ENCODE assay signal across 8 cellular contexts in genomic region chr16:85556456-85557082, GRCh38. TPM values are rescaled to one million over a fixed set of nuclear protein-coding genes. Genes with fewer than 3 reads are reported as not detected.
DNase-seq lines count a peak whose midpoint lies in the region; ATAC-seq and TF ChIP-seq lines count a peak whose summit lies in the region.

No MANE protein-coding gene starts in this region.

- H3K27me3 ChIP-seq in BJ (ENCODE audit: control insufficient read depth, insufficient read depth, low read length): no peaks in the 10 kb centered on the region
- H3K27me3 ChIP-seq in PC-9 (ENCODE audit: insufficient read depth, low read depth): no peaks in the 10 kb centered on the region
- H3K27me3 ChIP-seq in rectal smooth muscle tissue (ENCODE audit: control insufficient read depth, insufficient read depth, low read length): no peaks in the 10 kb centered on the region

- H3K9me3 ChIP-seq in PC-9 (ENCODE audit: insufficient read depth, low read depth): no peaks in the 10 kb centered on the region

- H2AFZ ChIP-seq in PC-9: peak overlapping the region; percentile 66

- no peak for TF ChIP-seq CTCF in BJ (IDR thresholded peaks at IDR 0.05; ENCODE audit: insufficient read depth, low read depth, low read length)
- no peak for TF ChIP-seq CTCF in PC-9 (conservative IDR thresholded peaks at IDR 0.05)

- H3K4me3 ChIP-seq in BJ (ENCODE audit: low read depth, low read length): peak overlapping the region; percentile 76
- peak overlapping the region; percentile 72 for H3K4me3 ChIP-seq in PC-9
- peak overlapping the region; percentile 84 for H3K4me3 ChIP-seq in rectal smooth muscle tissue (ENCODE audit: low read length)

- intact Hi-C loops in PC-9 (cut with micrococcal nuclease; ENCODE audit: unreplicated experiment): loop anchor here (5.0 kb wide), 2 partner anchors 84 to 134 kb away; no protein-coding TSS in a partner anchor
- intact Hi-C loops in Right ventricle myocardium inferior (cut with DNase I): loop anchor here (2.0 kb wide), 1 partner anchor 54 kb away; no protein-coding TSS in a partner anchor

- H4K20me1 ChIP-seq in PC-9 (ENCODE audit: insufficient read depth): peaks cover 31% of the 10 kb centered on the region

- H3F3A ChIP-seq in PC-9 (ENCODE audit: insufficient read depth, low read depth): peaks cover 49% of the 10 kb centered on the region

- H3K4me1 ChIP-seq in PC-9 (replicated peaks; ENCODE audit: insufficient read depth): peaks cover 39% of the 10 kb centered on the region
- peaks cover 16% of the 10 kb centered on the region for H3K4me1 ChIP-seq in rectal smooth muscle tissue (ENCODE audit: control insufficient read depth, insufficient read depth, low read length)

- POLR2A ChIA-PET in BJ (lab: Charles Lee) (no interaction called here), PC-9 (lab: Charles Lee; ENCODE audit: unreplicated experiment) (interaction anchor here (0.5 to 0.6 kb wide), 2 partner anchors 20 to 33 kb away, joined by 3 to 7 read pairs; no protein-coding TSS in a partner anchor)

- H3K79me2 ChIP-seq in PC-9 (ENCODE audit: low read depth): peaks cover 66% of the 10 kb centered on the region

- CTCF ChIA-PET in BJ (lab: Yijun Ruan, JAX) (interaction anchor here (0.8 to 1.9 kb wide), 7 partner anchors 11 to 137 kb away, joined by 3 to 7 read pairs (median 4); no protein-coding TSS in a partner anchor), PC-9 (lab: Charles Lee) (interaction anchor here (0.6 to 0.7 kb wide), 5 partner anchors 17 to 166 kb away, joined by 3 to 7 read pairs (median 3); no protein-coding TSS in a partner anchor)

- H3K36me3 ChIP-seq in BJ (ENCODE audit: control insufficient read depth, insufficient read depth, low read length): no peaks in the 10 kb centered on the region
- no peaks in the 10 kb centered on the region for H3K36me3 ChIP-seq in PC-9 (ENCODE audit: low read depth)
- no peaks in the 10 kb centered on the region for H3K36me3 ChIP-seq in rectal smooth muscle tissue (ENCODE audit: control insufficient read depth, insufficient read depth, low read length)

- no peak for DNase-seq in BJ (ENCODE audit: low read depth)
- DNase-seq in PC-9: peak in 1 of 2 experiments; percentile 21
- DNase-seq in activated effector memory CD4-positive, alpha-beta T cell treated with Interleukin-2 at 50 U/mL for 16 hours: peak; percentile 41
- peak; percentile 67 for DNase-seq in Right ventricle myocardium inferior (ENCODE audit: missing footprints)

- peak overlapping the region; percentile 62 for H3K9ac ChIP-seq in rectal smooth muscle tissue (ENCODE audit: low read length)

- H3K9me2 ChIP-seq in PC-9 (ENCODE audit: insufficient read depth): no peaks in the 10 kb centered on the region

- peak overlapping the region; percentile 61 for H3K27ac ChIP-seq in PC-9
- peak overlapping the region; percentile 80 for H3K27ac ChIP-seq in rectal smooth muscle tissue (ENCODE audit: low read depth, low read length)

- H3K4me2 ChIP-seq in PC-9: peak overlapping the region; percentile 83

- BruUV-seq in PC-9 (replicated peaks; lab: Mats Ljungman, UMichigan): no TSS peak

- ATAC-seq in GM21825 (IDR thresholded peaks at IDR 0.05; ENCODE audit: unreplicated experiment) (peak; percentile 30), Right ventricle myocardium inferior (no peak), GM21526 (IDR thresholded peaks at IDR 0.05; ENCODE audit: low FRiP score, unreplicated experiment) (no peak), HG03520 (IDR thresholded peaks at IDR 0.05; ENCODE audit: unreplicated experiment) (no peak)

RNA-seq across cellular contexts. Expression of gene GSE1, which starts 56.6 kb away (rescaled TPM):
- polyA plus RNA-seq in BJ (2011; rRNA removed): 14.8 and 16.2 TPM in 2 replicates
- polyA minus RNA-seq in BJ (2011; rRNA and poly(A)+ RNA removed): 14.0 and 19.3 TPM in 2 replicates
- total RNA-seq in PC-9 (2021) (60.0 and 83.5 TPM in 2 replicates), Right ventricle myocardium inferior (28.9 TPM)
